In the genomic region with DNA sequence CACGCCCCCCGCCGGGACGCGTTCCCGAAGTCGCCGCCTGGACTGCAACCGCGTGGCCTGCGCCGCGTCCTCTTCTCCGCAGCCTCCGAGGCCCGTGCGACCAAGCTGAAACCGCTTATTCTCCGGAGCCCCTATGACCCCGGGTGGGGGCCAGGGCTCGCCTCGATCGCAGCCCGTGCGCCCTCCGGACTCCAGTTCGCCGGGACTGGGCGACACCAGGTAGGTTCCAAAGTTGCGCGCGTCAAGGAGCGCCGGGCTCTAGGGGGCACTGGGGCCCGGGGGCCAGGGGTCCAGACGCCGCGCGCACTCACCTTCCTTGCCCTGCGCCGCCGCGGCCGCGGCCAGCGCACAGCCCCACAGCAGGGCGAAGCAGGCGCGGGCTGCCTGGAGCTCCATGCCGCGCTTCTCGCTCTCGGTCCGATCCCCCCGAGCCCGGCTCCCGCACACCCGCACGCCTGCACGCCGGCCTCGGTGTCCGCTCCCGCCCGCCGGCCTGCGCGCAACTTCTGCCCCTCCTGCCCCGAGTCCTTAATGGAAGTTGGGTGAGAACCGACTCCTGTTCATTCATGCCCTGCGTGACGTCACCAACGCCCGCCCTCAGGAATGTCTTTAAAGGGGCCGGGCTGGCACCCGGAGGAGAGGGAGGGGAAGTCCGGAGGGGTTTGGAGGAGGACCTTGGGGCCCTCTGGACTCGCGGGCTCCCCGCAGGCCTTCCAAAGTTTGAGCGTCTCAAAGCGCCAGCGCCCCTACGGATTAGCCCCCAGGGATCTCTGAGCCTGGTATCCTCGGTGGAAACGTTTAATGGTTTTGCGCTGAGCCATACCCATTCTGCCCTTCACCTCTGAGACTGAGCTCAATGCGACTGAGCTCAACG, we compare ENCODE assay signal across 8 cellular contexts.
DNase-seq lines count a peak whose midpoint lies in the region; ATAC-seq and TF ChIP-seq lines count a peak whose summit lies in the region.

TSS of gene EPHA2 (minus strand) at position 533 of the 874 bp plus-strand sequence. CDS start at position 396, 137 bp downstream.

- peak within 1 kb of the TSS; percentile 85 for H3K4me3 ChIP-seq in choroid plexus epithelial cell (ENCODE audit: low read depth, low read length)
- peak within 1 kb of the TSS; percentile 79 for H3K4me3 ChIP-seq in skeletal muscle cell (ENCODE audit: low read depth, low read length)

- peak; percentile 60 for DNase-seq in NCI-H748 (lab: John Stamatoyannopoulos, UW; ENCODE audit: unreplicated experiment)
- no peak for DNase-seq in NCI-H748 treated with DMSO at 0.1 percent for 48 hours (lab: John Stamatoyannopoulos, UW)
- peak; percentile 20 for DNase-seq in NCI-H82 treated with DMSO at 0.1 percent for 48 hours (lab: John Stamatoyannopoulos, UW; ENCODE audit: unreplicated experiment)
- peak; percentile 83 for DNase-seq in choroid plexus epithelial cell (ENCODE audit: low read depth)
- DNase-seq in inferior parietal cortex (ENCODE audit: extremely low spot score), result peak; percentile 34
- no peak for DNase-seq in skeletal muscle cell (ENCODE audit: low read depth)
- DNase-seq in COR-L47 (lab: John Stamatoyannopoulos, UW), result no peak

- ATAC-seq in GM21529 (IDR thresholded peaks at IDR 0.05; ENCODE audit: unreplicated experiment), result no peak

- no peak for TF ChIP-seq CTCF in choroid plexus epithelial cell (conservative IDR thresholded peaks at IDR 0.05; ENCODE audit: low read depth, low read length)

Comparison
In these comparisons a context has a peak if more than half of its experiments do, and no peak if none do; other contexts are left out.
1. DNase-seq: peak in NCI-H748 (single experiment), NCI-H82 treated with DMSO at 0.1 percent for 48 hours (single experiment), choroid plexus epithelial cell (single experiment) and inferior parietal cortex (single experiment); none in NCI-H748 treated with DMSO at 0.1 percent for 48 hours (single experiment), skeletal muscle cell (single experiment) and COR-L47 (single experiment).